ENCODE assay signal across 10 cellular contexts in genomic region chr1:21931171-21932093, GRCh38. TPM values are rescaled to one million over a fixed set of nuclear protein-coding genes. Genes with fewer than 3 reads are reported as not detected.
DNase-seq lines count a peak whose midpoint lies in the region; ATAC-seq and TF ChIP-seq lines count a peak whose summit lies in the region.
"Had no signal": no experiment of that assay in that cellular context is flagged by ENCODE, and none has a peak within 500 bp of the region (broad histone marks: within the 10 kb centered on the region; RNA-seq: fewer than 3 reads in every experiment).

No MANE protein-coding gene starts in this region.

- peaks cover 39 to 50% of the 10 kb centered on the region in 2 experiments for H3K4me1 Mint-ChIP-seq in H9
- peaks cover 8 to 17% of the 10 kb centered on the region in 2 donors for H3K4me1 Mint-ChIP-seq in stimulated activated naive B cell treated with anti-CD40 and anti-IgM and Interleukin-4, amounts not matched to agents 10 μg/mL and 1 μg/mL and 100 μg/mL, for 72 hours

- H3K14ac ChIP-seq in H9 (ENCODE audit: insufficient read depth, low read length): 0 out of 2 replicates have a peak overlapping the region, but pooled peaks have one; percentile 16

- H3K4me2 ChIP-seq in H9 (ENCODE audit: insufficient read depth, insufficient read length, low read length): no peak overlapping the region
- H3K4me2 ChIP-seq in hepatocyte: peak overlapping the region; percentile 65
- peak overlapping the region; percentile 72 for H3K4me2 ChIP-seq in smooth muscle cell

- no peak overlapping the region for H2BK20ac ChIP-seq in H9 (ENCODE audit: low read depth, low read length, poor library complexity, severe bottlenecking)

- no peak overlapping the region; the same call in 1 of the 2 replicates for H2BK15ac ChIP-seq in H9 (ENCODE audit: low read depth, low read length)

- H3T11ph ChIP-seq in H9 (ENCODE audit: low read length): no peak overlapping the region

- H3K23me2 ChIP-seq in H9 (ENCODE audit: insufficient read length, low read depth, low read length, poor library complexity, severe bottlenecking): peaks cover 6% of the 10 kb centered on the region

- H2AFZ ChIP-seq in H9 (ENCODE audit: low read length) (no peak overlapping the region), hepatocyte (no peak overlapping the region), smooth muscle cell (ENCODE audit: low read depth) (no peak overlapping the region)

- H4K91ac ChIP-seq in H9 (ENCODE audit: insufficient read length, low read depth, low read length): no peak overlapping the region

- no peaks in the 10 kb centered on the region; the same call in 1 of the 2 replicates for H3K27me3 Mint-ChIP-seq in H9 (ENCODE audit: low read depth)
- H3K27me3 Mint-ChIP-seq in stimulated activated naive B cell treated with anti-CD40 and anti-IgM and Interleukin-4, amounts not matched to agents 10 μg/mL and 1 μg/mL and 100 μg/mL, for 72 hours: peaks cover 38 to 39% of the 10 kb centered on the region in 2 donors

- WGBS in H9 (ENCODE audit: extremely low coverage, insufficient read length, low lambda C conversion rate): no CpG with 5 or more reads among the region's 16 CpGs
- WGBS in hepatocyte (ENCODE audit: low lambda C conversion rate, missing lambda C conversion rate): 20% methylated on average over 16 of the region's 16 CpGs
- 4% methylated on average over 15 of the region's 16 CpGs for WGBS in smooth muscle cell (ENCODE audit: low lambda C conversion rate)

- H3K18ac ChIP-seq in H9 (ENCODE audit: insufficient read length, low read depth, low read length): no peak overlapping the region

- ATAC-seq in GM19455 (IDR thresholded peaks at IDR 0.05; ENCODE audit: unreplicated experiment) (no peak), GM21786 (IDR thresholded peaks at IDR 0.05; ENCODE audit: unreplicated experiment) (no peak)
- no peak for ATAC-seq in stimulated activated naive B cell treated with anti-CD40 and anti-IgM and Interleukin-4, amounts not matched to agents 10 μg/mL and 1 μg/mL and 100 μg/mL, for 72 hours (replicated peaks)
- ATAC-seq: foreskin keratinocyte had no signal

- H3K23ac ChIP-seq in H9 (ENCODE audit: insufficient read length, low read depth, low read length): no peak overlapping the region

- peaks cover 4% of the 10 kb centered on the region for H3F3A ChIP-seq in smooth muscle cell (ENCODE audit: low read depth)

- no peak overlapping the region for H2BK120ac ChIP-seq in H9 (ENCODE audit: low read depth, low read length, poor library complexity, severe bottlenecking)

- no peak overlapping the region for H4K8ac ChIP-seq in H9 (replicated peaks; ENCODE audit: insufficient read length, low read depth, low read length)

- peak overlapping the region; percentile 14 to 66 (median 38); a peak in 3 of 7 replicates for H3K27ac Mint-ChIP-seq in H9
- H3K27ac Mint-ChIP-seq in stimulated activated naive B cell treated with anti-CD40 and anti-IgM and Interleukin-4, amounts not matched to agents 10 μg/mL and 1 μg/mL and 100 μg/mL, for 72 hours: no peak overlapping the region

- H3K36me3 Mint-ChIP-seq in H9 (ENCODE audit: insufficient read depth in 1 of 3, low read depth in 3 of 3): peaks cover 3 to 21% (median 13%) of the 10 kb centered on the region in 3 experiments; a peak in 6 of 7 replicates
- H3K36me3 Mint-ChIP-seq in stimulated activated naive B cell treated with anti-CD40 and anti-IgM and Interleukin-4, amounts not matched to agents 10 μg/mL and 1 μg/mL and 100 μg/mL, for 72 hours: no peaks in the 10 kb centered on the region

- no peaks in the 10 kb centered on the region for H4K20me1 ChIP-seq in H9 (ENCODE audit: control insufficient read depth, insufficient read depth, insufficient read length)
- H4K20me1 ChIP-seq in hepatocyte (ENCODE audit: insufficient read depth, poor library complexity, severe bottlenecking): no peaks in the 10 kb centered on the region
- H4K20me1 ChIP-seq in smooth muscle cell (ENCODE audit: low read depth): peaks cover 43% of the 10 kb centered on the region

- H3K27ac ChIP-seq in H9 (ENCODE audit: insufficient read length, low read depth, low read length): no peak overlapping the region
- peak overlapping the region; percentile 98 for H3K27ac ChIP-seq in hepatocyte
- H3K27ac ChIP-seq in smooth muscle cell (ENCODE audit: low read depth): peak overlapping the region; percentile 96
- H3K27ac ChIP-seq: foreskin keratinocyte, HL-60 had no signal

- in situ Hi-C loops in astrocyte of the spinal cord (cut with HindIII; ENCODE audit: low sequenced_read_pairs): no loop called here

- H3K9ac ChIP-seq in H9 (ENCODE audit: extremely low read depth, insufficient read length, low read length) (no peak overlapping the region), smooth muscle cell (ENCODE audit: low read depth) (peak overlapping the region; percentile 83)

- H3K79me1 ChIP-seq in H9 (ENCODE audit: insufficient read depth, low read depth, low read length, poor library complexity, severe bottlenecking): peaks cover 3% of the 10 kb centered on the region

- no peak overlapping the region for H2BK5ac ChIP-seq in H9 (ENCODE audit: insufficient read length, low read length)

- H3K36me3 ChIP-seq in hepatocyte (replicated peaks; ENCODE audit: insufficient read depth, low read depth) (no peaks in the 10 kb centered on the region), smooth muscle cell (ENCODE audit: low read depth) (no peaks in the 10 kb centered on the region)

- H3K56ac ChIP-seq in H9 (ENCODE audit: insufficient read length, low read depth, low read length): no peak overlapping the region

- no peak overlapping the region for H3K4me3 ChIP-seq in astrocyte of the spinal cord (ENCODE audit: low read depth, low read length)
- no peak overlapping the region for H3K4me3 ChIP-seq in hepatocyte
- no peak overlapping the region for H3K4me3 ChIP-seq in smooth muscle cell

- H3K9me3 ChIP-seq in H9 (ENCODE audit: control insufficient read depth, low read depth, low read length) (no peaks in the 10 kb centered on the region), hepatocyte (ENCODE audit: low read depth) (no peaks in the 10 kb centered on the region), smooth muscle cell (replicated peaks; ENCODE audit: low read depth) (no peaks in the 10 kb centered on the region)

- no peak overlapping the region for H2BK12ac ChIP-seq in H9 (ENCODE audit: insufficient read length, low read depth, low read length)

- peaks cover 7% of the 10 kb centered on the region; the same call in 1 of the 2 replicates for H3K4me1 ChIP-seq in H9 (ENCODE audit: insufficient read depth, low read length)
- peaks cover 82% of the 10 kb centered on the region for H3K4me1 ChIP-seq in hepatocyte (ENCODE audit: insufficient read depth)
- peaks cover 42% of the 10 kb centered on the region for H3K4me1 ChIP-seq in smooth muscle cell (ENCODE audit: low read depth)

- no peak overlapping the region for H4K5ac ChIP-seq in H9 (ENCODE audit: insufficient read length, low read depth, low read length)

- TF ChIP-seq CTCF in H9 (conservative IDR thresholded peaks at IDR 0.05) (no peak), astrocyte of the spinal cord (IDR thresholded peaks at IDR 0.05; ENCODE audit: low read depth, low read length) (no peak), hepatocyte (IDR thresholded peaks at IDR 0.05; ENCODE audit: poor library complexity) (no peak), smooth muscle cell (IDR thresholded peaks at IDR 0.05; ENCODE audit: borderline replicate concordance, insufficient read depth, poor library complexity, severe bottlenecking) (no peak)

- no peak overlapping the region for H2AK5ac ChIP-seq in H9 (ENCODE audit: insufficient read length, low read length)

- H3K9me3 Mint-ChIP-seq in H9: no peaks in the 10 kb centered on the region
- no peaks in the 10 kb centered on the region for H3K9me3 Mint-ChIP-seq in stimulated activated naive B cell treated with anti-CD40 and anti-IgM and Interleukin-4, amounts not matched to agents 10 μg/mL and 1 μg/mL and 100 μg/mL, for 72 hours

- no peak overlapping the region for H3K4ac ChIP-seq in H9 (ENCODE audit: low read depth, low read length)

- H3K79me2 ChIP-seq in H9 (ENCODE audit: insufficient read depth, low read length): peaks cover 4% of the 10 kb centered on the region; the same call in 1 of the 2 replicates
- H3K79me2 ChIP-seq in hepatocyte: peaks cover 79% of the 10 kb centered on the region
- peaks cover 58% of the 10 kb centered on the region for H3K79me2 ChIP-seq in smooth muscle cell (ENCODE audit: low read depth)

- H3K27me3 ChIP-seq in H9 (ENCODE audit: insufficient read depth, low read length) (no peaks in the 10 kb centered on the region), hepatocyte (no peaks in the 10 kb centered on the region), smooth muscle cell (ENCODE audit: low read depth) (no peaks in the 10 kb centered on the region)
- H3K27me3 ChIP-seq: foreskin keratinocyte had no signal

- no peak for DNase-seq in H9
- peak; percentile 88 for DNase-seq in astrocyte of the spinal cord (ENCODE audit: low read depth, low spot score)
- peak; percentile 86 for DNase-seq in hepatocyte (ENCODE audit: low spot score)
- DNase-seq in smooth muscle cell (lab: John Stamatoyannopoulos, UW; ENCODE audit: unreplicated experiment): no peak
- DNase-seq in NCI-H69 (lab: John Stamatoyannopoulos, UW): no peak
- DNase-seq in stimulated activated naive B cell treated with anti-CD40 and anti-IgM and Interleukin-4, amounts not matched to agents 10 μg/mL and 1 μg/mL and 100 μg/mL, for 72 hours: no peak

- H3K4me3 Mint-ChIP-seq in H9: no peak overlapping the region
- H3K4me3 Mint-ChIP-seq in stimulated activated naive B cell treated with anti-CD40 and anti-IgM and Interleukin-4, amounts not matched to agents 10 μg/mL and 1 μg/mL and 100 μg/mL, for 72 hours: no peak overlapping the region

- H3K9me2 ChIP-seq in hepatocyte (replicated peaks; ENCODE audit: insufficient read depth): no peaks in the 10 kb centered on the region

RNA-seq across cellular contexts. Expression of gene HSPG2, which starts 5.7 kb away (rescaled TPM):
- total RNA-seq in H9 (2021): 80.8 and 90.0 TPM in 2 replicates
- 38.3 and 72.4 TPM in 2 replicates for total RNA-seq in hepatocyte
- 81.2 and 91.2 TPM in 2 replicates for polyA plus RNA-seq in hepatocyte
- 26.4 and 40.7 TPM in 2 replicates for total RNA-seq in smooth muscle cell
- 46.7 and 55.4 TPM in 2 replicates for polyA plus RNA-seq in smooth muscle cell

RNA-seq across cellular contexts. Expression of gene CELA3B, which starts 45.4 kb away (rescaled TPM):
- total RNA-seq in H9 (2021) (not detected in 2 replicates), hepatocyte (0.33 TPM in 1 of 2 replicates, not detected in the other), smooth muscle cell (not detected in 2 replicates)
- polyA plus RNA-seq in hepatocyte (not detected in 2 replicates), smooth muscle cell (not detected in 2 replicates)
- total RNA-seq: foreskin keratinocyte had no signal
- polyA plus RNA-seq: foreskin keratinocyte had no signal

Comparison
In these comparisons a context has a peak if more than half of its experiments do, and no peak if none do; other contexts are left out.
1. DNase-seq: peak in astrocyte of the spinal cord (single experiment) and hepatocyte (single experiment); none in H9 (single experiment), smooth muscle cell (single experiment), NCI-H69 (single experiment) and stimulated activated naive B cell treated with anti-CD40 and anti-IgM and Interleukin-4, amounts not matched to agents 10 μg/mL and 1 μg/mL and 100 μg/mL, for 72 hours (single experiment).